ENCODE assay signal across 9 cellular contexts in the genomic region with DNA sequence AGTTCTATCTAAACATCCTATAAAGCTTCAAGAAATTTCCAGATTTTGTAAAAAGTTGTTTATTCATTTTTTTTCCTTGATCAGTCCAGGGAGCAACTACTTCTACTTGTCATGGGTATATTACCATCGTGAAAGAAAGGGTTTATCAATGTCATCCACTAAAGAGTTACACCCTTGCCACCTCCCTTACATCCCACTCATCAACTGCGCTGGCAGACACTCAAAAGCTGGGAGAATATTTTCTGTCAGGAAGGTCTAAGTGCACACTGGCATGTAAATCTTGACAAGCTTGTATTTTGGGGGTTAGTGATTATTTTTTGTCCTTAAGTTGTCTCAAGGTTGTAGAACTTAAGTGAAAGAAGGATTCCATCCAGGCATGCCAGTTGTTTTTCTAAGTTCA.
"Had no signal": no experiment of that assay in that cellular context is flagged by ENCODE, and none has a peak within 500 bp of the region (broad histone marks: within the 10 kb centered on the region; RNA-seq: fewer than 3 reads in every experiment).

No MANE protein-coding gene starts in this region.

- DNase-seq: IMR-90, KBM-7, KG1 had no signal

- H3K36me3 Mint-ChIP-seq: IgD-negative memory B cell had no signal

- H3K4me2 ChIP-seq: KMS-11 had no signal

- H3K4me3 ChIP-seq: K562 had no signal

- H3K4me1 Mint-ChIP-seq: IgD-negative memory B cell had no signal

- ATAC-seq: HepG2, K562 had no signal

- H3K9ac ChIP-seq: KMS-11 had no signal

- H3K27ac ChIP-seq: HL-60, KMS-11 had no signal

- H3K4me3 Mint-ChIP-seq: IgD-negative memory B cell had no signal

- H3K27me3 Mint-ChIP-seq: IgD-negative memory B cell had no signal

- FAIRE-seq: HepG2, HTR-8/SVneo, K562 had no signal

- H3K9me3 Mint-ChIP-seq: IgD-negative memory B cell had no signal
